4 cellular contexts compared by ENCODE assay signal in the genomic region with DNA sequence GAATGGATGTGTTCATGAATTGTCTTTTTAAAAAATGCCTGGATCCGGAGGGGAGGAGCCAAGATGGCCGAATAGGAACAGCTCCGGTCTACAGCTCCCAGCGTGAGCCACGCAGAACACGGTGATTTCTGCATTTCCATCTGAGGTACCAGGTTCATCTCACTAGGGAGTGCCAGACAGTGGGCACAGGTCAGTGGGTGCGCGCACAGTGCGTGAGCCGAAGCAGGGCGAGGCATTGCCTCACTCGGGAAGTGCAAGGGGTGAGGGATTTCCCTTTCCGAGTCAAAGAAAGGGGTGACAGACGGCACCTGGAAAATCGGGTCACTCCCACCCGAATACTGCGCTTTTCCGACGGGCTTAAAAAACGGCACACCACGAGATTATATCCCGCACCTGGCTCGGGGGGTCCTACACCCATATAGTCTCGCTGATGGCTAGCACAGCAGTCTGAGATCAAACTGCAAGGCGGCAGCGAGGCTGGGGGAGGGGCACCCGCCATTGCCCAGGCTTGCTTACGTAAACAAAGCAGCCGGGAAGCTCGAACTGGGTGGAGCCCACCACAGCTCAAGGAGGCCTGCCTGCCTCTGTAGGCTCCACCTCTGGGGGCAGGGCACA. TPM values are rescaled to one million over a fixed set of nuclear protein-coding genes. Genes with fewer than 3 reads are reported as not detected.
"Had no signal": no experiment of that assay in that cellular context is flagged by ENCODE, and none has a peak within 500 bp of the region (broad histone marks: within the 10 kb centered on the region; RNA-seq: fewer than 3 reads in every experiment).

No MANE protein-coding gene starts in this region.

RNA-seq across cellular contexts. Expression of gene CAVIN4, which starts 50.6 kb away (rescaled TPM):
- polyA plus RNA-seq: naive thymus-derived CD4-positive, alpha-beta T cell had no signal

RNA-seq across cellular contexts. Expression of gene TMEFF1, which starts 54.3 kb away (rescaled TPM):
- total RNA-seq: left ventricle myocardium superior, thoracic aorta had no signal
- polyA plus RNA-seq: keratinocyte; naive thymus-derived CD4-positive, alpha-beta T cell had no signal
